19 cellular contexts compared by ENCODE assay signal in genomic region chr20:24819331-24819965, GRCh38.
DNase-seq lines count a peak whose midpoint lies in the region; ATAC-seq, FAIRE-seq and TF ChIP-seq lines count a peak whose summit lies in the region.
"Had no signal": no experiment of that assay in that cellular context is flagged by ENCODE, and none has a peak within 500 bp of the region (broad histone marks: within the 10 kb centered on the region; RNA-seq: fewer than 3 reads in every experiment).

No MANE protein-coding gene starts in this region.

- ATAC-seq in upper lobe of right lung: no peak
- no peak for ATAC-seq in HG02973 (IDR thresholded peaks at IDR 0.05; ENCODE audit: unreplicated experiment)
- ATAC-seq in GM21381 (IDR thresholded peaks at IDR 0.05; ENCODE audit: unreplicated experiment): no peak

- DNase-seq in M059J (ENCODE audit: low read depth) (peak; percentile 30), RPMI7951 (ENCODE audit: low read depth) (peak; percentile 44), osteoblast (ENCODE audit: insufficient read length, low spot score, missing footprints) (peak; percentile 15), upper lobe of right lung (peak; percentile 57), small intestine (no peak)
- DNase-seq: C1 segment of cervical spinal cord; Calu3; CD4-positive, alpha-beta memory T cell; COR-L47; DMS53; DMS79 treated with DMSO at 0.1 percent for 48 hours; GF-D8; H7; HCEC 1CT had no signal

- no peaks in the 10 kb centered on the region for H3K79me2 ChIP-seq in osteoblast (ENCODE audit: insufficient read depth, low read length)

- TF ChIP-seq CTCF in osteoblast (IDR thresholded peaks at IDR 0.05; ENCODE audit: extremely low read depth, low read depth, low read length) (no peak), upper lobe of right lung (IDR thresholded peaks at IDR 0.05) (no peak)

- FAIRE-seq in small intestine (lab: Jason Lieb, UNC): no peak
- FAIRE-seq: GM12891, GM18507, H1 had no signal

- H3K27ac ChIP-seq in osteoblast (ENCODE audit: low read depth, low read length) (no peak overlapping the region), upper lobe of right lung (no peak overlapping the region), small intestine (ENCODE audit: low read depth in 1 of 2, low read length in 1 of 2) (no peak overlapping the region)

- H3K36me3 ChIP-seq in osteoblast (ENCODE audit: insufficient read depth, low read length) (no peaks in the 10 kb centered on the region), upper lobe of right lung (no peaks in the 10 kb centered on the region), small intestine (ENCODE audit: control insufficient read depth in 2 of 2, insufficient read depth in 2 of 2, low read length in 2 of 2) (no peaks in the 10 kb centered on the region)

- H3K4me3 ChIP-seq in osteoblast (ENCODE audit: insufficient read depth, low read length) (no peak overlapping the region), upper lobe of right lung (no peak overlapping the region), small intestine (ENCODE audit: low read depth in 1 of 2, low read length in 2 of 2) (no peak overlapping the region)

- H3K27me3 ChIP-seq in osteoblast (ENCODE audit: insufficient read depth, low read length) (no peaks in the 10 kb centered on the region), upper lobe of right lung (no peaks in the 10 kb centered on the region), small intestine (ENCODE audit: control insufficient read depth in 2 of 2, insufficient read depth in 2 of 2, low read length in 2 of 2) (no peaks in the 10 kb centered on the region)

- H3K4me2 ChIP-seq in osteoblast (ENCODE audit: insufficient read depth, low read length): no peak overlapping the region

- H4K20me1 ChIP-seq in osteoblast (ENCODE audit: insufficient read depth, low read length): no peaks in the 10 kb centered on the region

- 83 to 85% (median 85%) methylated on average over 14 of the region's 14 CpGs for WGBS in small intestine, 3 donors

- H3K9me3 ChIP-seq in osteoblast (ENCODE audit: low read depth, low read length) (no peaks in the 10 kb centered on the region), upper lobe of right lung (no peaks in the 10 kb centered on the region), small intestine (ENCODE audit: control insufficient read depth, low read depth) (no peaks in the 10 kb centered on the region)

- intact Hi-C loops in upper lobe of right lung (cut with DNase I): no loop called here

- H3K4me1 ChIP-seq in osteoblast (ENCODE audit: insufficient read depth, low read length) (no peaks in the 10 kb centered on the region), upper lobe of right lung (no peaks in the 10 kb centered on the region), small intestine (ENCODE audit: control insufficient read depth in 2 of 2, insufficient read depth in 1 of 2, low read depth in 1 of 2, low read length in 1 of 2) (no peaks in the 10 kb centered on the region)

- no peak overlapping the region for H2AFZ ChIP-seq in osteoblast (ENCODE audit: low read length)
